Comparison of ENCODE assay signal across 12 cellular contexts in genomic region chr21:44710294-44710665, GRCh38. TPM values are rescaled to one million over a fixed set of nuclear protein-coding genes. Genes with fewer than 3 reads are reported as not detected.
DNase-seq lines count a peak whose midpoint lies in the region; ATAC-seq, FAIRE-seq and TF ChIP-seq lines count a peak whose summit lies in the region.
"Had no signal": no experiment of that assay in that cellular context is flagged by ENCODE, and none has a peak within 500 bp of the region (broad histone marks: within the 10 kb centered on the region; RNA-seq: fewer than 3 reads in every experiment).

No MANE protein-coding gene starts in this region.

- FAIRE-seq in H1 (lab: Jason Lieb, UNC) = no peak
- FAIRE-seq: endometrium had no signal

- peaks cover 0 to 2% of the 10 kb centered on the region in 2 experiments for H4K20me1 ChIP-seq in H1 (replicated peaks in 1 of 2; ENCODE audit: control insufficient read depth in 1 of 2, insufficient read depth in 2 of 2, low read length in 2 of 2)

- no peak for TF ChIP-seq EP300 in H1 (IDR thresholded peaks at IDR 0.05; ENCODE audit: borderline replicate concordance in 1 of 2, low read depth in 2 of 2, low read length in 2 of 2)

- H4K8ac ChIP-seq in H1 (ENCODE audit: extremely low read depth, insufficient read depth, low read length) (peak overlapping the region; percentile 38; the same call in 1 of the 2 replicates), neuronal stem cell (ENCODE audit: low read depth, low read length) (no peak overlapping the region)

- TF ChIP-seq CTCF in H1 (IDR thresholded peaks at IDR 0.05; ENCODE audit: control extremely low read depth in 1 of 3, insufficient read depth in 1 of 3, low read depth in 1 of 3, low read length in 3 of 3) = no peak

- 0% methylated on average over 15 of the region's 17 CpGs; no CpG with 5 or more reads in 1 of the 2 experiments for WGBS in H1 (ENCODE audit: extremely low coverage in 1 of 2, insufficient coverage in 1 of 2, insufficient read length in 1 of 2, insufficient replicate concordance in 2 of 2, low coverage in 1 of 2, low lambda C conversion rate in 2 of 2, missing lambda C conversion rate in 1 of 2), 2 experiments
- WGBS in neuronal stem cell (ENCODE audit: extremely low coverage in 2 of 2, insufficient read length in 2 of 2, insufficient replicate concordance in 1 of 2), 2 donors = no CpG with 5 or more reads among the region's 17 CpGs

- H3K79me2 ChIP-seq in H1 (ENCODE audit: control insufficient read depth in 1 of 2, insufficient read depth in 2 of 2, low read length in 2 of 2) = no peaks in the 10 kb centered on the region

- POLR2A ChIA-PET in H1 (lab: Charles Lee; ENCODE audit: partially characterized antibody) = interaction anchor here (0.5 to 1.7 kb wide), 6 partner anchors 9 to 230 kb away, joined by 3 to 6 read pairs (median 3); partner anchors contain the start of genes KRTAP10-12 and SLX9

- H3K4me3 ChIP-seq in H1 (ENCODE audit: extremely low read depth in 1 of 4, insufficient read depth in 2 of 4, low read depth in 3 of 4, low read length in 4 of 4) (peak overlapping the region; percentile 1 to 58 (median 39); a peak in 5 of 8 replicates), neuronal stem cell (ENCODE audit: low read length in 2 of 2) (no peak overlapping the region)

- H3K27ac ChIP-seq in H1 (ENCODE audit: low read depth, low read length) = no peak overlapping the region
- H3K27ac ChIP-seq in neuronal stem cell (replicated peaks; ENCODE audit: low read length) = no peak overlapping the region
- H3K27ac ChIP-seq in substantia nigra (ENCODE audit: low read depth, low read length, poor library complexity, severe bottlenecking) = no peak overlapping the region

- H3K27me3 ChIP-seq in H1 (replicated peaks in 1 of 4; ENCODE audit: control insufficient read depth in 3 of 4, extremely low read depth in 1 of 4, insufficient read depth in 3 of 4, low read length in 3 of 4) (peaks cover 24 to 77% (median 68%) of the 10 kb centered on the region in 4 experiments), neuronal stem cell (ENCODE audit: control insufficient read depth in 3 of 3, insufficient read depth in 3 of 3, low read depth in 1 of 3, low read length in 3 of 3) (peaks cover 62 to 92% (median 81%) of the 10 kb centered on the region in 3 experiments)

- H3K9me3 Mint-ChIP-seq in activated naive CD4-positive, alpha-beta T cell treated with anti-CD3 and anti-CD28 coated beads, Interleukin-2, amount 10 ng/mL, durations not matched to agents 7 days and 5 days = peaks cover 9% of the 10 kb centered on the region
- H3K9me3 Mint-ChIP-seq: neural crest cell had no signal

- H3K4me3 Mint-ChIP-seq in activated naive CD4-positive, alpha-beta T cell treated with anti-CD3 and anti-CD28 coated beads, Interleukin-2, amount 10 ng/mL, durations not matched to agents 7 days and 5 days = no peak overlapping the region
- H3K4me3 Mint-ChIP-seq: activated T-helper 1 cell treated with anti-CD3 and anti-CD28 coated beads, Interleukin-12 subunit alpha, Interleukin-12 subunit beta, Interleukin-2, Interleukin-4 antibody, amounts not matched to agents 30 ng/mL and 10 ng/mL and 1 ng/mL, durations not matched to agents 14 hours and 24 hours and 36 hours; neural crest cell had no signal

- H3K18ac ChIP-seq in H1 (ENCODE audit: extremely low read depth, low read length) (peak overlapping the region; percentile 95; the same call in 1 of the 2 replicates), neuronal stem cell (ENCODE audit: low read length) (no peak overlapping the region)

- no peak overlapping the region for H4K5ac ChIP-seq in H1 (ENCODE audit: insufficient read length, low read depth, low read length)

- no peak overlapping the region for H2AK5ac ChIP-seq in H1 (ENCODE audit: low read depth, low read length)
- H2AK5ac ChIP-seq in neuronal stem cell (ENCODE audit: low read depth, low read length) = no peak overlapping the region

- H3K79me1 ChIP-seq in H1 (ENCODE audit: low read depth, low read length) (peaks cover 3% of the 10 kb centered on the region; the same call in 1 of the 2 replicates), neuronal stem cell (ENCODE audit: low read depth, low read length) (peaks cover 3% of the 10 kb centered on the region)

- no peak overlapping the region for H3K23ac ChIP-seq in H1 (ENCODE audit: insufficient read length)
- H3K23ac ChIP-seq in neuronal stem cell (ENCODE audit: low read depth, low read length, poor library complexity) = no peak overlapping the region

- TF ChIP-seq POLR2A in H1 (IDR thresholded peaks at IDR 0.05; ENCODE audit: control extremely low read depth in 1 of 2, low read depth in 2 of 2, low read length in 2 of 2) = no peak

- CTCF ChIA-PET in activated naive CD4-positive, alpha-beta T cell treated with anti-CD3 and anti-CD28 coated beads, Interleukin-2, amount 10 ng/mL, durations not matched to agents 7 days and 5 days (lab: Charles Lee) = interaction anchor here (1.6 kb wide), 1 partner anchor 83 kb away, joined by 5 read pairs; no protein-coding TSS in a partner anchor
- CTCF ChIA-PET in H1 (lab: Charles Lee; ENCODE audit: partially characterized antibody) = interaction anchor here (0.8 to 2.5 kb wide), 11 partner anchors 8 to 210 kb away, joined by 3 to 10 read pairs (median 4); partner anchors contain the start of genes ITGB2 and KRTAP10-12

- peaks cover 20% of the 10 kb centered on the region for H3K4me1 Mint-ChIP-seq in activated naive CD4-positive, alpha-beta T cell treated with anti-CD3 and anti-CD28 coated beads, Interleukin-2, amount 10 ng/mL, durations not matched to agents 7 days and 5 days

- peak overlapping the region; percentile 93; the same call in 1 of the 2 replicates for H2BK20ac ChIP-seq in H1 (ENCODE audit: low read length)

- peak overlapping the region; percentile 98; the same call in 1 of the 2 replicates for H2BK12ac ChIP-seq in H1 (ENCODE audit: low read depth, low read length)
- H2BK12ac ChIP-seq in neuronal stem cell (ENCODE audit: low read length) = no peak overlapping the region

- peaks cover 0 to 58% (median 45%) of the 10 kb centered on the region in 4 experiments; a peak in 6 of 7 replicates for H3K4me1 ChIP-seq in H1 (replicated peaks in 1 of 4; ENCODE audit: control insufficient read depth in 3 of 4, insufficient read depth in 4 of 4, low read length in 3 of 4)
- peaks cover 13 to 28% of the 10 kb centered on the region in 2 donors for H3K4me1 ChIP-seq in neuronal stem cell (ENCODE audit: control insufficient read depth in 2 of 2, insufficient read depth in 1 of 2, low read depth in 1 of 2, low read length in 2 of 2)

- ATAC-seq in HG03025 (IDR thresholded peaks at IDR 0.05; ENCODE audit: low FRiP score, unreplicated experiment) = no peak

- peak overlapping the region; percentile 75 for H2BK120ac ChIP-seq in H1 (replicated peaks; ENCODE audit: low read depth, low read length)
- H2BK120ac ChIP-seq in neuronal stem cell (ENCODE audit: low read depth, low read length) = no peak overlapping the region

- H2AFZ ChIP-seq in H1 (ENCODE audit: low read length) (no peak overlapping the region), neuronal stem cell (ENCODE audit: low read length) (no peak overlapping the region)

- no peaks in the 10 kb centered on the region for H3K36me3 ChIP-seq in H1 (ENCODE audit: control insufficient read depth in 2 of 4, insufficient read depth in 4 of 4, low read length in 3 of 4)
- no peaks in the 10 kb centered on the region for H3K36me3 ChIP-seq in neuronal stem cell (replicated peaks in 1 of 2; ENCODE audit: control insufficient read depth in 2 of 2, insufficient read depth in 2 of 2, low read length in 2 of 2)

- H3K9ac ChIP-seq in H1 (replicated peaks in 1 of 4; ENCODE audit: extremely low read depth in 1 of 4, low read depth in 3 of 4, low read length in 3 of 4) (no peak overlapping the region), neuronal stem cell (ENCODE audit: low read depth, low read length, poor library complexity) (no peak overlapping the region)

- H4K91ac ChIP-seq in H1 (replicated peaks; ENCODE audit: insufficient read length, low read length) (peak overlapping the region; percentile 79), neuronal stem cell (ENCODE audit: low read depth, low read length, poor library complexity) (no peak overlapping the region)

- H3K36me3 Mint-ChIP-seq in activated naive CD4-positive, alpha-beta T cell treated with anti-CD3 and anti-CD28 coated beads, Interleukin-2, amount 10 ng/mL, durations not matched to agents 7 days and 5 days = peaks cover 11% of the 10 kb centered on the region

- no peak for TF ChIP-seq RAD21 in H1 (IDR thresholded peaks at IDR 0.05 in 1 of 2, conservative IDR thresholded peaks at IDR 0.05 in 1 of 2; ENCODE audit: low read depth in 2 of 2, low read length in 2 of 2)

- H3K27ac Mint-ChIP-seq in activated naive CD4-positive, alpha-beta T cell treated with anti-CD3 and anti-CD28 coated beads, Interleukin-2, amount 10 ng/mL, durations not matched to agents 7 days and 5 days = no peak overlapping the region
- H3K27ac Mint-ChIP-seq: activated T-helper 1 cell treated with anti-CD3 and anti-CD28 coated beads, Interleukin-12 subunit alpha, Interleukin-12 subunit beta, Interleukin-2, Interleukin-4 antibody, amounts not matched to agents 30 ng/mL and 10 ng/mL and 1 ng/mL, durations not matched to agents 14 hours and 24 hours and 36 hours had no signal

- H3K4ac ChIP-seq in H1 (replicated peaks; ENCODE audit: insufficient read length, low read depth, low read length) (peak overlapping the region; percentile 13), neuronal stem cell (ENCODE audit: low read length) (no peak overlapping the region)

- H3K14ac ChIP-seq in H1 (ENCODE audit: insufficient read length) = no peak overlapping the region
- H3K14ac ChIP-seq in neuronal stem cell (ENCODE audit: low read length) = no peak overlapping the region

- H3K4me2 ChIP-seq in H1 (ENCODE audit: insufficient read depth in 1 of 2, low read depth in 2 of 2, low read length in 2 of 2) (peak overlapping the region; percentile 91 to 93), neuronal stem cell (ENCODE audit: insufficient read depth, low read length, poor library complexity, severe bottlenecking) (no peak overlapping the region)

- H3K9me3 ChIP-seq in H1 (ENCODE audit: insufficient read depth in 2 of 2, low read depth in 1 of 2, low read length in 1 of 2) (no peaks in the 10 kb centered on the region), neuronal stem cell (replicated peaks in 1 of 2; ENCODE audit: control insufficient read depth in 2 of 2, insufficient read depth in 1 of 2, low read depth in 1 of 2, low read length in 2 of 2) (peaks cover 0 to 6% of the 10 kb centered on the region in 2 donors)

- no peak overlapping the region for H3K56ac ChIP-seq in H1 (replicated peaks; ENCODE audit: insufficient read length, low read depth, low read length)

- DNase-seq in activated naive CD4-positive, alpha-beta T cell treated with anti-CD3 and anti-CD28 coated beads, Interleukin-2, amount 10 ng/mL, durations not matched to agents 7 days and 5 days = peak; percentile 18
- no peak for DNase-seq in activated naive CD4-positive, alpha-beta T cell treated with Interleukin-2 at 50 U/mL for 16 hours
- peak; percentile 20 for DNase-seq in NCI-H1105 (lab: John Stamatoyannopoulos, UW)
- peak in 1 of 2 experiments; percentile 56 for DNase-seq in H1 (ENCODE audit: low read depth in 1 of 2, low spot score in 2 of 2)
- DNase-seq in neuronal stem cell (ENCODE audit: low spot score) = no peak
- DNase-seq in substantia nigra (lab: John Stamatoyannopoulos, UW) = no peak
- no peak for DNase-seq in NCI-H128 (lab: John Stamatoyannopoulos, UW; ENCODE audit: unreplicated experiment)

- peaks cover 47% of the 10 kb centered on the region for H3K23me2 ChIP-seq in H1 (ENCODE audit: low read depth, low read length)

- peaks cover 99% of the 10 kb centered on the region for H3K27me3 Mint-ChIP-seq in activated naive CD4-positive, alpha-beta T cell treated with anti-CD3 and anti-CD28 coated beads, Interleukin-2, amount 10 ng/mL, durations not matched to agents 7 days and 5 days

- H2BK5ac ChIP-seq in H1 (ENCODE audit: low read depth, low read length) (peak overlapping the region; percentile 89; the same call in 1 of the 2 replicates), neuronal stem cell (ENCODE audit: low read length) (peak overlapping the region; percentile 4)

- 0 out of 2 replicates have a peak overlapping the region, but pooled peaks have one; percentile 61 for H2BK15ac ChIP-seq in H1 (ENCODE audit: low read length)
- H2BK15ac ChIP-seq in neuronal stem cell (ENCODE audit: low read length) = no peak overlapping the region

RNA-seq across cellular contexts. Expression of gene TSPEAR, which starts 1.1 kb away (rescaled TPM):
- total RNA-seq in H1 (2021; fragmentation: NEBNext Ultra II Directional; extraction: Animal tissue kit (Norgen Biotek cat#: 25700)) = 0.58 and 1.1 TPM in 2 replicates
- polyA plus RNA-seq in H1 (2011; rRNA removed) = 0.89 and 1.5 TPM in 2 replicates
- 1.3 TPM for polyA plus RNA-seq in H1 (2011; cell fraction: cytosol; rRNA removed)
- 5.0 TPM for polyA plus RNA-seq in H1 (2011; cell fraction: nucleus; rRNA removed)
- 1.3 to 2.9 TPM (median 2.1 TPM) in 4 replicates for polyA plus RNA-seq in H1 (2012, experiment 1 of 2)
- polyA plus RNA-seq in H1 (2012, experiment 2 of 2) = 0.75 TPM
- polyA plus RNA-seq in H1 (2013, experiment 1 of 2) = 0.14 TPM
- polyA plus RNA-seq in H1 (2013, experiment 2 of 2) = 0.11 TPM
- polyA minus RNA-seq in H1 (2011; rRNA and poly(A)+ RNA removed) = 1.4 and 2.0 TPM in 2 replicates
- polyA minus RNA-seq in H1 (2011; cell fraction: cytosol; rRNA and poly(A)+ RNA removed) = 1.2 TPM
- 3.9 TPM for polyA minus RNA-seq in H1 (2011; cell fraction: nucleus; rRNA and poly(A)+ RNA removed)
- 0.04 TPM for polyA plus RNA-seq in neuronal stem cell (2013, experiment 1 of 2)
- polyA plus RNA-seq in neuronal stem cell (2013, experiment 2 of 2) = 0.04 TPM
- total RNA-seq: activated T-helper 1 cell treated with anti-CD3 and anti-CD28 coated beads, Interleukin-12 subunit alpha, Interleukin-12 subunit beta, Interleukin-2, Interleukin-4 antibody, amounts not matched to agents 30 ng/mL and 10 ng/mL and 1 ng/mL, durations not matched to agents 14 hours and 24 hours and 36 hours; neural crest cell had no signal

RNA-seq across cellular contexts. Expression of gene KRTAP10-12, which starts 13.3 kb away (rescaled TPM):
- not detected in 2 replicates for total RNA-seq in H1 (2021; fragmentation: NEBNext Ultra II Directional; extraction: Animal tissue kit (Norgen Biotek cat#: 25700))
- polyA plus RNA-seq in H1 (2011; rRNA removed) = not detected in 2 replicates
- not detected for polyA plus RNA-seq in H1 (2011; cell fraction: cytosol; rRNA removed)
- not detected for polyA plus RNA-seq in H1 (2011; cell fraction: nucleus; rRNA removed)
- 0.20 to 0.44 TPM in 2 of 4 replicates, not detected in the others for polyA plus RNA-seq in H1 (2012, experiment 1 of 2)
- polyA plus RNA-seq in H1 (2012, experiment 2 of 2) = not detected
- not detected for polyA plus RNA-seq in H1 (2013, experiment 1 of 2)
- not detected for polyA plus RNA-seq in H1 (2013, experiment 2 of 2)
- not detected in 2 replicates for polyA minus RNA-seq in H1 (2011; rRNA and poly(A)+ RNA removed)
- polyA minus RNA-seq in H1 (2011; cell fraction: cytosol; rRNA and poly(A)+ RNA removed) = not detected
- polyA minus RNA-seq in H1 (2011; cell fraction: nucleus; rRNA and poly(A)+ RNA removed) = not detected
- not detected for polyA plus RNA-seq in neuronal stem cell (2013, experiment 1 of 2)
- not detected for polyA plus RNA-seq in neuronal stem cell (2013, experiment 2 of 2)
- total RNA-seq: activated T-helper 1 cell treated with anti-CD3 and anti-CD28 coated beads, Interleukin-12 subunit alpha, Interleukin-12 subunit beta, Interleukin-2, Interleukin-4 antibody, amounts not matched to agents 30 ng/mL and 10 ng/mL and 1 ng/mL, durations not matched to agents 14 hours and 24 hours and 36 hours; glomerular endothelial cell; neural crest cell had no signal

RNA-seq across cellular contexts. Expression of gene KRTAP12-1, which starts 28.3 kb away (rescaled TPM):
- 0.73 TPM in 1 of 2 replicates, not detected in the other for total RNA-seq in H1 (2021; fragmentation: NEBNext Ultra II Directional; extraction: Animal tissue kit (Norgen Biotek cat#: 25700))
- 0.17 and 0.50 TPM in 2 replicates for polyA plus RNA-seq in H1 (2011; rRNA removed)
- polyA plus RNA-seq in H1 (2011; cell fraction: cytosol; rRNA removed) = not detected
- 0.76 TPM for polyA plus RNA-seq in H1 (2011; cell fraction: nucleus; rRNA removed)
- 0.49 TPM in 1 of 4 replicates, not detected in the others for polyA plus RNA-seq in H1 (2012, experiment 1 of 2)
- polyA plus RNA-seq in H1 (2012, experiment 2 of 2) = not detected
- polyA plus RNA-seq in H1 (2013, experiment 1 of 2) = 0.14 TPM
- polyA plus RNA-seq in H1 (2013, experiment 2 of 2) = not detected
- 2.6 and 2.8 TPM in 2 replicates for polyA minus RNA-seq in H1 (2011; rRNA and poly(A)+ RNA removed)
- polyA minus RNA-seq in H1 (2011; cell fraction: cytosol; rRNA and poly(A)+ RNA removed) = not detected
- 5.4 TPM for polyA minus RNA-seq in H1 (2011; cell fraction: nucleus; rRNA and poly(A)+ RNA removed)
- polyA plus RNA-seq in neuronal stem cell (2013, experiment 1 of 2) = not detected
- not detected for polyA plus RNA-seq in neuronal stem cell (2013, experiment 2 of 2)
- total RNA-seq: activated T-helper 1 cell treated with anti-CD3 and anti-CD28 coated beads, Interleukin-12 subunit alpha, Interleukin-12 subunit beta, Interleukin-2, Interleukin-4 antibody, amounts not matched to agents 30 ng/mL and 10 ng/mL and 1 ng/mL, durations not matched to agents 14 hours and 24 hours and 36 hours; glomerular endothelial cell; neural crest cell had no signal

RNA-seq across cellular contexts. Expression of gene KRTAP12-2, which starts 43.6 kb away (rescaled TPM):
- not detected in 2 replicates for total RNA-seq in H1 (2021; fragmentation: NEBNext Ultra II Directional; extraction: Animal tissue kit (Norgen Biotek cat#: 25700))
- polyA plus RNA-seq in H1 (2011; rRNA removed) = 0.46 and 0.50 TPM in 2 replicates
- polyA plus RNA-seq in H1 (2011; cell fraction: cytosol; rRNA removed) = 0.13 TPM
- 1.3 TPM for polyA plus RNA-seq in H1 (2011; cell fraction: nucleus; rRNA removed)
- polyA plus RNA-seq in H1 (2012, experiment 1 of 2) = not detected in 4 replicates
- not detected for polyA plus RNA-seq in H1 (2012, experiment 2 of 2)
- not detected for polyA plus RNA-seq in H1 (2013, experiment 1 of 2)
- not detected for polyA plus RNA-seq in H1 (2013, experiment 2 of 2)
- polyA minus RNA-seq in H1 (2011; rRNA and poly(A)+ RNA removed) = 2.9 and 4.0 TPM in 2 replicates
- 1.7 TPM for polyA minus RNA-seq in H1 (2011; cell fraction: cytosol; rRNA and poly(A)+ RNA removed)
- 14.5 TPM for polyA minus RNA-seq in H1 (2011; cell fraction: nucleus; rRNA and poly(A)+ RNA removed)
- polyA plus RNA-seq in neuronal stem cell (2013, experiment 1 of 2) = not detected
- polyA plus RNA-seq in neuronal stem cell (2013, experiment 2 of 2) = not detected
- total RNA-seq: activated T-helper 1 cell treated with anti-CD3 and anti-CD28 coated beads, Interleukin-12 subunit alpha, Interleukin-12 subunit beta, Interleukin-2, Interleukin-4 antibody, amounts not matched to agents 30 ng/mL and 10 ng/mL and 1 ng/mL, durations not matched to agents 14 hours and 24 hours and 36 hours; glomerular endothelial cell; neural crest cell had no signal

RNA-seq across cellular contexts. Expression of gene KRTAP12-3, which starts 52.5 kb away (rescaled TPM):
- not detected in 2 replicates for total RNA-seq in H1 (2021; fragmentation: NEBNext Ultra II Directional; extraction: Animal tissue kit (Norgen Biotek cat#: 25700))
- not detected in 2 replicates for polyA plus RNA-seq in H1 (2011; rRNA removed)
- not detected for polyA plus RNA-seq in H1 (2011; cell fraction: cytosol; rRNA removed)
- not detected for polyA plus RNA-seq in H1 (2011; cell fraction: nucleus; rRNA removed)
- polyA plus RNA-seq in H1 (2012, experiment 1 of 2) = not detected in 4 replicates
- polyA plus RNA-seq in H1 (2012, experiment 2 of 2) = not detected
- not detected for polyA plus RNA-seq in H1 (2013, experiment 1 of 2)
- not detected for polyA plus RNA-seq in H1 (2013, experiment 2 of 2)
- not detected in 2 replicates for polyA minus RNA-seq in H1 (2011; rRNA and poly(A)+ RNA removed)
- polyA minus RNA-seq in H1 (2011; cell fraction: cytosol; rRNA and poly(A)+ RNA removed) = not detected
- not detected for polyA minus RNA-seq in H1 (2011; cell fraction: nucleus; rRNA and poly(A)+ RNA removed)
- not detected for polyA plus RNA-seq in neuronal stem cell (2013, experiment 1 of 2)
- polyA plus RNA-seq in neuronal stem cell (2013, experiment 2 of 2) = not detected
- total RNA-seq: activated T-helper 1 cell treated with anti-CD3 and anti-CD28 coated beads, Interleukin-12 subunit alpha, Interleukin-12 subunit beta, Interleukin-2, Interleukin-4 antibody, amounts not matched to agents 30 ng/mL and 10 ng/mL and 1 ng/mL, durations not matched to agents 14 hours and 24 hours and 36 hours; glomerular endothelial cell; neural crest cell had no signal

Comparison
In these comparisons a context has a peak if more than half of its experiments do, and no peak if none do; other contexts are left out.
1. DNase-seq: peak in activated naive CD4-positive, alpha-beta T cell treated with anti-CD3 and anti-CD28 coated beads, Interleukin-2, amount 10 ng/mL, durations not matched to agents 7 days and 5 days (single experiment) and NCI-H1105 (single experiment); none in activated naive CD4-positive, alpha-beta T cell treated with Interleukin-2 at 50 U/mL for 16 hours (single experiment), neuronal stem cell (single experiment), substantia nigra (0 of 49) and NCI-H128 (single experiment).
2. H3K4me3 ChIP-seq: peak in H1 (4 of 4); none in neuronal stem cell (0 of 2).